Comparison of ENCODE assay signal across 8 cellular contexts in the genomic region with DNA sequence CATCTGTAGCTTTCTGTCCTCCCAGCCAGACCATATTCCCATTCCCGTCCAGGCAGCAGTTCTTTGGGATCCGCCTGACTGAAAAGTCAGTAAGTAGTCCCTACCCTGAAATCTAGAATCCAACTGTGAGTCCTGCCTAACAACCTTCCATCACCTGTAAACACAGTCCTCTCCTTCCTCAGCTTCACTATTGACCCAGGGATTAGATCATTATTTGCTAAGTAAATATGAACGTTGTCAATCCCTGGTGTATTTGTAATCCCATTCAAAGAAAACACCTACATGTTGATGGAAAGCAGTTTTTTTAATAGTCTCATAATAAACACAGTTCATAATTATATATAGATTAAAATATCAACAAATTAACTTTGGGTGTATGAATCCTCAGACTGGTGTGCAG. TPM values are rescaled to one million over a fixed set of nuclear protein-coding genes. Genes with fewer than 3 reads are reported as not detected.
DNase-seq lines count a peak whose midpoint lies in the region; ATAC-seq and TF ChIP-seq lines count a peak whose summit lies in the region.

No MANE protein-coding gene starts in this region.

- no peaks in the 10 kb centered on the region for H3K36me3 ChIP-seq in BJ (ENCODE audit: control insufficient read depth, insufficient read depth, low read length)
- H3K36me3 ChIP-seq in upper lobe of left lung, result peaks cover 0 to 6% (median 1%) of the 10 kb centered on the region in 4 donors

- TF ChIP-seq EP300 in upper lobe of left lung (IDR thresholded peaks at IDR 0.05), result no peak

- peaks cover 27% of the 10 kb centered on the region for H3K4me1 Mint-ChIP-seq in activated T-helper 1 cell treated with anti-CD3 and anti-CD28 coated beads, Interleukin-12 subunit alpha, Interleukin-12 subunit beta, Interleukin-2, Interleukin-4 antibody, amounts not matched to agents 30 ng/mL and 10 ng/mL and 1 ng/mL, durations not matched to agents 14 hours and 24 hours and 36 hours (ENCODE audit: low read depth)

- DNase-seq in BJ (ENCODE audit: low read depth), result no peak
- peak; percentile 77 for DNase-seq in HuH-7.5 (ENCODE audit: low spot score)
- DNase-seq in activated T-helper 1 cell treated with anti-CD3 and anti-CD28 coated beads, Interleukin-12 subunit alpha, Interleukin-12 subunit beta, Interleukin-2, Interleukin-4 antibody, amounts not matched to agents 30 ng/mL and 10 ng/mL and 1 ng/mL, durations not matched to agents 14 hours and 24 hours and 36 hours (ENCODE audit: low spot score), result no peak
- no peak for DNase-seq in left colon
- DNase-seq in upper lobe of left lung, result no peak
- DNase-seq in NOMO-1 treated with DMSO at 0.1 percent for 48 hours (lab: John Stamatoyannopoulos, UW; ENCODE audit: unreplicated experiment), result no peak
- no peak for DNase-seq in AG08396 (ENCODE audit: low spot score)

- 40 to 43% methylated on average over 3 of the region's 3 CpGs for WGBS in upper lobe of left lung, 2 donors

- H3K4me1 ChIP-seq in upper lobe of left lung, result peaks cover 12 to 19% (median 17%) of the 10 kb centered on the region in 4 donors

- H3K36me3 Mint-ChIP-seq in activated T-helper 1 cell treated with anti-CD3 and anti-CD28 coated beads, Interleukin-12 subunit alpha, Interleukin-12 subunit beta, Interleukin-2, Interleukin-4 antibody, amounts not matched to agents 30 ng/mL and 10 ng/mL and 1 ng/mL, durations not matched to agents 14 hours and 24 hours and 36 hours (ENCODE audit: low read depth), result peaks cover 6% of the 10 kb centered on the region

- H3K9me3 Mint-ChIP-seq in activated T-helper 1 cell treated with anti-CD3 and anti-CD28 coated beads, Interleukin-12 subunit alpha, Interleukin-12 subunit beta, Interleukin-2, Interleukin-4 antibody, amounts not matched to agents 30 ng/mL and 10 ng/mL and 1 ng/mL, durations not matched to agents 14 hours and 24 hours and 36 hours, result no peaks in the 10 kb centered on the region

- ATAC-seq in left colon, result peak; percentile 40
- no peak for ATAC-seq in upper lobe of left lung (ENCODE audit: low FRiP score in 2 of 2)
- no peak for ATAC-seq in GM21360 (IDR thresholded peaks at IDR 0.05; ENCODE audit: unreplicated experiment)

- peak overlapping the region; percentile 96 for H3K4me3 Mint-ChIP-seq in activated T-helper 1 cell treated with anti-CD3 and anti-CD28 coated beads, Interleukin-12 subunit alpha, Interleukin-12 subunit beta, Interleukin-2, Interleukin-4 antibody, amounts not matched to agents 30 ng/mL and 10 ng/mL and 1 ng/mL, durations not matched to agents 14 hours and 24 hours and 36 hours

- no peak for TF ChIP-seq POLR2A in upper lobe of left lung (IDR thresholded peaks at IDR 0.05)

- no peak overlapping the region for H3K27ac Mint-ChIP-seq in activated T-helper 1 cell treated with anti-CD3 and anti-CD28 coated beads, Interleukin-12 subunit alpha, Interleukin-12 subunit beta, Interleukin-2, Interleukin-4 antibody, amounts not matched to agents 30 ng/mL and 10 ng/mL and 1 ng/mL, durations not matched to agents 14 hours and 24 hours and 36 hours

- CTCF ChIA-PET in BJ (lab: Yijun Ruan, JAX), result interaction anchor here (1.4 kb wide), 1 partner anchor 17 kb away, joined by 3 read pairs; no protein-coding TSS in a partner anchor

- POLR2A ChIA-PET in BJ (lab: Charles Lee), result no interaction called here

- no peaks in the 10 kb centered on the region for H3K27me3 Mint-ChIP-seq in activated T-helper 1 cell treated with anti-CD3 and anti-CD28 coated beads, Interleukin-12 subunit alpha, Interleukin-12 subunit beta, Interleukin-2, Interleukin-4 antibody, amounts not matched to agents 30 ng/mL and 10 ng/mL and 1 ng/mL, durations not matched to agents 14 hours and 24 hours and 36 hours (ENCODE audit: insufficient read depth)

- intact Hi-C loops in activated T-helper 1 cell treated with anti-CD3 and anti-CD28 coated beads, Interleukin-12 subunit alpha, Interleukin-12 subunit beta, Interleukin-2, Interleukin-4 antibody, amounts not matched to agents 30 ng/mL and 10 ng/mL and 1 ng/mL, durations not matched to agents 14 hours and 24 hours and 36 hours (cut with micrococcal nuclease), result loop anchor here (2.0 to 10.0 kb wide), 3 partner anchors 217 to 941 kb away; a partner anchor contains a TSS
- intact Hi-C loops in left colon (cut with DNase I, micrococcal nuclease), result no loop called here

- peak overlapping the region in 1 of 4 donors; percentile 70 for H3K27ac ChIP-seq in upper lobe of left lung

- no peaks in the 10 kb centered on the region for H3K9me3 ChIP-seq in upper lobe of left lung

- no peaks in the 10 kb centered on the region for H3K27me3 ChIP-seq in BJ (ENCODE audit: control insufficient read depth, insufficient read depth, low read length)
- no peaks in the 10 kb centered on the region for H3K27me3 ChIP-seq in upper lobe of left lung

- H3K4me3 ChIP-seq in BJ (ENCODE audit: low read depth, low read length) (peak overlapping the region; percentile 92), upper lobe of left lung (peak overlapping the region in 3 of 4 donors; percentile 76 to 94 (median 86))

- TF ChIP-seq CTCF in BJ (IDR thresholded peaks at IDR 0.05; ENCODE audit: insufficient read depth, low read depth, low read length), result no peak
- no peak for TF ChIP-seq CTCF in upper lobe of left lung (IDR thresholded peaks at IDR 0.05)

RNA-seq across cellular contexts. Expression of a gene that starts 0.7 kb away (rescaled TPM):
- 0.45 and 0.49 TPM in 2 replicates for polyA plus RNA-seq in BJ (2011; rRNA removed)
- 0.66 and 3.6 TPM in 2 replicates for polyA minus RNA-seq in BJ (2011; rRNA and poly(A)+ RNA removed)
- 0.54 and 0.57 TPM in 2 replicates for total RNA-seq in activated T-helper 1 cell treated with anti-CD3 and anti-CD28 coated beads, Interleukin-12 subunit alpha, Interleukin-12 subunit beta, Interleukin-2, Interleukin-4 antibody, amounts not matched to agents 30 ng/mL and 10 ng/mL and 1 ng/mL, durations not matched to agents 14 hours and 24 hours and 36 hours
- total RNA-seq in left colon, result 1 to 10 TPM; 1.5 to 8.5 TPM
- 10 to 100 TPM in 4 of 6 donors, 1 to 10 TPM in 2; 2.5 to 58.6 (median 11.2) TPM for total RNA-seq in upper lobe of left lung

RNA-seq across cellular contexts. Expression of a gene that starts 0.8 kb away (rescaled TPM):
- polyA plus RNA-seq in BJ (2011; rRNA removed), result 13.0 and 20.7 TPM in 2 replicates
- polyA minus RNA-seq in BJ (2011; rRNA and poly(A)+ RNA removed), result 18.7 and 30.9 TPM in 2 replicates
- 25.2 and 25.6 TPM in 2 replicates for total RNA-seq in activated T-helper 1 cell treated with anti-CD3 and anti-CD28 coated beads, Interleukin-12 subunit alpha, Interleukin-12 subunit beta, Interleukin-2, Interleukin-4 antibody, amounts not matched to agents 30 ng/mL and 10 ng/mL and 1 ng/mL, durations not matched to agents 14 hours and 24 hours and 36 hours
- 10 to 100 TPM; 32.2 to 48.0 TPM for total RNA-seq in left colon
- 10 to 100 TPM in 5 of 6 donors, 1 to 10 TPM in 1; 9.7 to 27.7 (median 17.0) TPM for total RNA-seq in upper lobe of left lung
